Comparison of ENCODE assay signal across 1 cellular context in the genomic region with DNA sequence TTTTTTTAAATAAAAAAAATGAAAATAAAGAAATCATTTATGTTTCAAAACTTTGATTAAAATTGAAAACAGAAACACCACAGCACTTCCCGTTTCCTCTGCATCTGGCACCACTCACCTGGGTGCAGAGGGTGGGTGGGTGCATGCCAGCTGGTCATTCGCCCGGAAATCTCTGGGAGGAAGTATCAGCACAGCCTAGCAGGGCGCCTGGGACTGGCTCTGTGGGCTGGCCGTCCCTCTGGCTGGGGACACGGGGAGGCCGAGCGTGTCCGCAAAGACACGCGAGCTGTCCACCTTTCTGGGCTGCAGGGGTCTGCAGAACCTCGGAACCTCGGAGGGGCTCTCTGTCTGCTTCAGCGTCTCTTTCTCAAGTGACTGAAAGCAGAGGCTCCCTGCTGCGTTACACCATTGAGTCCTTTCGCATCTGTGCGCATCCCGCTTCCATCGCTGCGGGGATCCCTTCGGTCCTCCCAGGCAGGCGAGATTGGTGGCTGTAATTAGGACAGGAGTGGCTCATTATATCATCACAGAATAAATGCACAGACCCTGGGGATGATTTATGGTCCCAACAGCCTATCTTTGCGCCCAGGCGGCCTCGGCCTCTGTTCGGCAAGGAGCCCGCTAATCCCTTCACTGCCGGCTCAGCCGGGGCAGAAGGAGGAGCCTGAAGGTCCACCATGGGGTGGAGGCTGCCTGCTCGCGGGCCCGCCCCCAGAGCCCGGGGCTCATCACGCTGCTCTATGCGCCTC.
TF ChIP-seq lines count a peak whose summit lies in the region.

No MANE protein-coding gene starts in this region.

TF ChIP-seq in HEK293, 187 proteins besides CTCF, POLR2A, EP300 and RAD21 (continued from another document):
- TF ChIP-seq PRDM6 (tag by site-specific recombination; IDR thresholded peaks at IDR 0.05) = peak; percentile 67; the same call in 1 of the 2 replicates
- no peak for TF ChIP-seq ZNF350 (tag by site-specific recombination; IDR thresholded peaks at IDR 0.05)
- no peak for TF ChIP-seq ZFP41 (tag by site-specific recombination; IDR thresholded peaks at IDR 0.05; ENCODE audit: borderline replicate concordance)
- no peak for TF ChIP-seq ZNF121 (tag by site-specific recombination; IDR thresholded peaks at IDR 0.05)
- TF ChIP-seq HOXA7 (CRISPR knock-in tag; IDR thresholded peaks at IDR 0.05; ENCODE audit: borderline replicate concordance) = no peak
- TF ChIP-seq ZNF629 (tag by site-specific recombination; IDR thresholded peaks at IDR 0.05) = peak; percentile 84
- TF ChIP-seq ZNF140 (tag by site-specific recombination; IDR thresholded peaks at IDR 0.05) = no peak
- TF ChIP-seq, protein P1, sequence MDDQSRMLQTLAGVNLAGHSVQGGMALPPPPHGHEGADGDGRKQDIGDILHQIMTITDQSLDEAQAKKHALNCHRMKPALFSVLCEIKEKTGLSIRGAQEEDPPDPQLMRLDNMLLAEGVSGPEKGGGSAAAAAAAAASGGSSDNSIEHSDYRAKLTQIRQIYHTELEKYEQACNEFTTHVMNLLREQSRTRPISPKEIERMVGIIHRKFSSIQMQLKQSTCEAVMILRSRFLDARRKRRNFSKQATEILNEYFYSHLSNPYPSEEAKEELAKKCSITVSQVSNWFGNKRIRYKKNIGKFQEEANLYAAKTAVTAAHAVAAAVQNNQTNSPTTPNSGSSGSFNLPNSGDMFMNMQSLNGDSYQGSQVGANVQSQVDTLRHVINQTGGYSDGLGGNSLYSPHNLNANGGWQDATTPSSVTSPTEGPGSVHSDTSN (CRISPR knock-in tag; IDR thresholded peaks at IDR 0.05) = peak; percentile 48; the same call in 1 of the 2 replicates
- 0 out of 2 replicates have a peak, but pooled peaks have one; percentile 22 for TF ChIP-seq ZNF362 (tag by site-specific recombination; IDR thresholded peaks at IDR 0.05)
- no peak for TF ChIP-seq ZNF221 (tag by site-specific recombination; IDR thresholded peaks at IDR 0.05; ENCODE audit: borderline replicate concordance)
- TF ChIP-seq ZNF24 (tag by site-specific recombination; IDR thresholded peaks at IDR 0.05) = peak; percentile 98
- TF ChIP-seq ZBTB7A (tag by site-specific recombination; IDR thresholded peaks at IDR 0.05; ENCODE audit: low read depth) = 0 out of 2 replicates have a peak, but pooled peaks have one; percentile 40
- TF ChIP-seq, protein P2, sequence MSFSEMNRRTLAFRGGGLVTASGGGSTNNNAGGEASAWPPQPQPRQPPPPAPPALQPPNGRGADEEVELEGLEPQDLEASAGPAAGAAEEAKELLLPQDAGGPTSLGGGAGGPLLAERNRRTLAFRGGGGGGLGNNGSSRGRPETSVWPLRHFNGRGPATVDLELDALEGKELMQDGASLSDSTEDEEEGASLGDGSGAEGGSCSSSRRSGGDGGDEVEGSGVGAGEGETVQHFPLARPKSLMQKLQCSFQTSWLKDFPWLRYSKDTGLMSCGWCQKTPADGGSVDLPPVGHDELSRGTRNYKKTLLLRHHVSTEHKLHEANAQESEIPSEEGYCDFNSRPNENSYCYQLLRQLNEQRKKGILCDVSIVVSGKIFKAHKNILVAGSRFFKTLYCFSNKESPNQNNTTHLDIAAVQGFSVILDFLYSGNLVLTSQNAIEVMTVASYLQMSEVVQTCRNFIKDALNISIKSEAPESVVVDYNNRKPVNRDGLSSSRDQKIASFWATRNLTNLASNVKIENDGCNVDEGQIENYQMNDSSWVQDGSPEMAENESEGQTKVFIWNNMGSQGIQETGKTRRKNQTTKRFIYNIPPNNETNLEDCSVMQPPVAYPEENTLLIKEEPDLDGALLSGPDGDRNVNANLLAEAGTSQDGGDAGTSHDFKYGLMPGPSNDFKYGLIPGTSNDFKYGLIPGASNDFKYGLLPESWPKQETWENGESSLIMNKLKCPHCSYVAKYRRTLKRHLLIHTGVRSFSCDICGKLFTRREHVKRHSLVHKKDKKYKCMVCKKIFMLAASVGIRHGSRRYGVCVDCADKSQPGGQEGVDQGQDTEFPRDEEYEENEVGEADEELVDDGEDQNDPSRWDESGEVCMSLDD (tag by site-specific recombination; IDR thresholded peaks at IDR 0.05) = no peak
- TF ChIP-seq GLI4 (tag by site-specific recombination; IDR thresholded peaks at IDR 0.05) = no peak
